ENCODE assay signal across 15 cellular contexts in the genomic region with DNA sequence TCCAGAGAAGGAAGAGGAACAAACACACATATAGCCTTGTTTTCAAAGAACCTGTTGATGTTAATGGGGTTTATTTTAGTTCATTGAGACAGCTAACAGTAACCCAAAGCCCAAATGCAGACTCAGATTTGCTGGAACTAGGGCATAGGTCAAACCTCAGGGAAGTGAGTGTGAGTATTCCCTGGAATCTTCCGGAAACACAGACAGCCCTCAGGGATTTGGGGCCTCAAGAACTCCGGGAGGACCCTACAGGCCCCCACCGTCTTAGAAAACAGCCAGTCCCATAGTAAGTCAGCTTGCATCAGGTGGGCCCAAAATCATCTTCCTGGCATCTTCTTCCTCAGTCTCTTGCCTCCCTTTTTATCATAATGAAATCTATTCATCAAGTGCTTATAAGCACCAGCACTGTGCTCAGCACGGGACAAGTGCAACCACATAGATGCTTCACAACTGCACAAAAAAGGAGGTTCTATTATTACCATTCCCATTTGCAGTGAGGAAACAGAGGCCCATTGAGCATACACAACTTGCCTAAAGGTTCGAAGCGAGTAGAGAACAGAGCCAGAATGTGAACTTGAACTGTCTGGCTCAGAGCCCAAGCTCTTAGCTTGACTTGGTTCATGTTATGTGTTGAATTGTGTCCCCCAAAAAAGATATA.
"Had no signal": no experiment of that assay in that cellular context is flagged by ENCODE, and none has a peak within 500 bp of the region (broad histone marks: within the 10 kb centered on the region; RNA-seq: fewer than 3 reads in every experiment).

No MANE protein-coding gene starts in this region.

- DNase-seq: effector memory CD4-positive, alpha-beta T cell; glutamatergic neuron; kidney glomerular epithelial cell; midbrain; occipital lobe; pancreas; psoas muscle; sigmoid colon; stimulated activated CD4-positive, alpha-beta T cell treated with anti-CD3 and anti-CD28 coated beads, Interleukin-12 subunit alpha, Interleukin-12 subunit beta, amount 100 ng/mL, for 4 hours; stimulated activated naive CD4-positive, alpha-beta T cell treated with Interleukin-2 at 50 U/mL for 16 hours had no signal

- H3K36me3 Mint-ChIP-seq: natural killer cell treated with Interleukin-12 subunit alpha and Interleukin-12 subunit beta and Interleukin-15 and Interleukin-18, amount 100 ng/mL, for 72 hours had no signal

- H3K9me3 ChIP-seq: pancreas, psoas muscle, sigmoid colon had no signal

- H3K4me1 ChIP-seq: esophagus muscularis mucosa, gastroesophageal sphincter, pancreas, psoas muscle, sigmoid colon had no signal

- H3K36me3 ChIP-seq: esophagus muscularis mucosa, gastroesophageal sphincter, pancreas, sigmoid colon had no signal

- ATAC-seq: gastroesophageal sphincter; natural killer cell treated with Interleukin-12 subunit alpha and Interleukin-12 subunit beta and Interleukin-15 and Interleukin-18, amount 100 ng/mL, for 72 hours; pancreas; psoas muscle had no signal

- H3K4me3 Mint-ChIP-seq: natural killer cell treated with Interleukin-12 subunit alpha and Interleukin-12 subunit beta and Interleukin-15 and Interleukin-18, amount 100 ng/mL, for 72 hours had no signal

- H3K27me3 ChIP-seq: esophagus muscularis mucosa, gastroesophageal sphincter, pancreas, sigmoid colon had no signal

- H3K9me3 Mint-ChIP-seq: natural killer cell treated with Interleukin-12 subunit alpha and Interleukin-12 subunit beta and Interleukin-15 and Interleukin-18, amount 100 ng/mL, for 72 hours had no signal

- H3K27ac Mint-ChIP-seq: natural killer cell treated with Interleukin-12 subunit alpha and Interleukin-12 subunit beta and Interleukin-15 and Interleukin-18, amount 100 ng/mL, for 72 hours had no signal

- H3K27ac ChIP-seq: epithelial cell of prostate, esophagus muscularis mucosa, gastroesophageal sphincter, pancreas, psoas muscle, sigmoid colon had no signal

- H3K4me3 ChIP-seq: esophagus muscularis mucosa, gastroesophageal sphincter, pancreas, psoas muscle, sigmoid colon, skin epidermis had no signal
